In the genomic region with DNA sequence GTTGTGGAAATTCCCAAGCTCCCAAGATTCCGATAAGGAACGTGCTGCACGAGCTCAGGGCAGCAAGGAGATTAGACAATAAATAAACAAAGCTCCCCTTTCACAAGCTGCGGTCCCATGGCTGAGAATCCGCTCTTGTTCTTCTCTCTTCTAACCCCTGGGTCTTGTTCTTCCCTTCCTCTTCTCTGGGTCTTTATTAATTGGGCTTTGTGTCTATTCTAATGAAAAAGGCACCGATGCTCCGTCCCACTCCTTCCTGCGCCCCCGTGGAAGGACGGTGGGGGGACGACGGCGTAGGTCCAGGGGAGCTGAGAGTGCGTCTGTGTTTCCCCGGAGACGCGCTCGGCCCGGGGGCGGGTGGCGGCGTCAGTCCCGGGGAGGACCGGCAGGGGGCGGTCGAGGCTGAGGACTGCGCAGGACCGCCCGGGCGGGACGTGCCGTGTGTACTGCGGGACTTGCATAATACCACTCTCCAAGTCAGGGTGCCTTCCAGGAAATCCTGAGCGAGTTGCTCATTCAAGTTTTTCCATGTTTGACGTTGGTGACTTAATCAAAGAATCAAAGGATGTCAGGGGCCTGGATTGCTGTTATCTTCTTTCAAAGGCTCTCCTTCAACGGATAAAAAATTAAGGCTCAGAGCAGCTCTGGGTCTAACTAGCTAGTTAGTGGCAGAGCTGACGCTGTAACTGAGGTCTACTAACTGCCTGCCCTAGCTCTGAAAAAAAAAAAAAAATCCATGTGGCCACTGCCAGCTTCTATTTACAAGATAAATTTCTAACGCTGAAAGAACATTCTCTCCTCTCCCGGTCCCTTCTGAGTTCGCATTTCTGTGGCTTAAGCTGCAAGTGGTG, we compare ENCODE assay signal across 8 cellular contexts.
DNase-seq lines count a peak whose midpoint lies in the region; ATAC-seq lines count a peak whose summit lies in the region.

No MANE protein-coding gene starts in this region.

- DNase-seq in NCI-H187 (lab: John Stamatoyannopoulos, UW) (peak; percentile 29 to 81), cerebellar cortex (ENCODE audit: low spot score) (peak; percentile 85), kidney glomerular epithelial cell (lab: John Stamatoyannopoulos, UW) (peak; percentile 83), NCI-H1092 treated with DMSO at 0.1 percent for 48 hours (lab: John Stamatoyannopoulos, UW) (no peak)
- DNase-seq in stimulated activated CD4-positive, alpha-beta T cell treated with anti-CD3 and anti-CD28 coated beads, Interleukin-15, amount 100 ng/mL, for 1 hour (ENCODE audit: low read depth in 1 of 2, low spot score in 1 of 2), result peak; percentile 43 to 74

- ATAC-seq in GM18498 (IDR thresholded peaks at IDR 0.05; ENCODE audit: unreplicated experiment) (peak; percentile 99), HG02763 (IDR thresholded peaks at IDR 0.05; ENCODE audit: unreplicated experiment) (peak; percentile 93)
- peak; percentile 90 to 93 for ATAC-seq in activated CD4-positive, CD25-positive, alpha-beta regulatory T cell treated with anti-CD3 and anti-CD28 coated beads, Interleukin-2, amount 50 U/mL, for 24 hours
